8 cellular contexts compared by ENCODE assay signal in the genomic region with DNA sequence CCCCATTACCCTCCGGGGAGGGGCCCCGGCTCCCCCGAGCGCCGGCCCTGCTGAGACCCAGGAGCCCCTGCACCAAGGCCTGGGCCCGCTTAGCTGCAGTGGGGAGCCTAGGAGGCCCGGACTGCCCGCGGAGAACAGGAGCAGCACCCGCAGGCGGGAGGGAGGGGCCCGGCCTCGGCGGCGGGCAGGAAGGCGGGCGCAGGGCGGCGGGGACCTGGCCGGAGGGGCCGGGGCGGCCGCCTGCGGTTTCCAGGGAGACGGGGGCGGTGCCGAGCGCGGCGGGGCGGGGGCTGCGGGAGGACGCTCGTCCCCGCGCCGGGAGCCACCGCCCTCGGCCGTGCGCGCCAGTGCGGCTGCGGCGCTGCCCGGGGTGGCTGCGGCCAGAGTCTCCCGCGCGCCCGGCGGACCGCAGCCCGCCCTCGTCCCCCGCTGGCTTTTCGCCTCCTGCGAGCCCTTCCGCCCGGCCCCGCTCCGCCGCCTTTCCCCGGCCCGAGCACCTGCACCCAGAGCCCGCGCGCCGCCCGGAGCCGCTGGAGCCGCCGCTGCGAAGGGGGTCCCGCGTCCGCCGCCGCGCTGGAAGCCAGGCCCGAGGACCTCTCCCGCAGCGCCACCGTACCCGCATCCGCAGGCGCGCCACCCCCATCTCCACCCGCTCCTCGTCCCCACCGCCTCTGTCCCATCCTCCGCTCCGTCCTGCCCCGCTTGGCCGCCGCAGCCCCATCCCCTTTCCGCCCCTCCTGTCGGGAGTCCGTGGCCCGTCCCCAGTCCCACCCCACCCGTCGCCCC. TPM values are rescaled to one million over a fixed set of nuclear protein-coding genes. Genes with fewer than 3 reads are reported as not detected.
DNase-seq lines count a peak whose midpoint lies in the region; ATAC-seq and TF ChIP-seq lines count a peak whose summit lies in the region.

No MANE protein-coding gene starts in this region.

- H3K4me2 ChIP-seq in trophoblast cell (ENCODE audit: low read length) = peak overlapping the region; percentile 83

- H3K9me3 Mint-ChIP-seq in CD8-positive, alpha-beta memory T cell = no peaks in the 10 kb centered on the region

- no peaks in the 10 kb centered on the region for H3K36me3 ChIP-seq in CD8-positive, alpha-beta memory T cell (ENCODE audit: insufficient read depth, low read length)
- H3K36me3 ChIP-seq in right atrium auricular region (peaks cover 4% of the 10 kb centered on the region), trophoblast cell (ENCODE audit: control insufficient read depth in 1 of 2, insufficient read depth in 2 of 2, low read length in 2 of 2) (no peaks in the 10 kb centered on the region)

- H4K8ac ChIP-seq in trophoblast cell (ENCODE audit: low read depth, low read length) = peak overlapping the region; percentile 63

- H3K36me3 Mint-ChIP-seq in CD8-positive, alpha-beta memory T cell = no peaks in the 10 kb centered on the region

- H3K27ac Mint-ChIP-seq in CD8-positive, alpha-beta memory T cell = no peak overlapping the region

- H3K4me3 Mint-ChIP-seq in CD8-positive, alpha-beta memory T cell = peak overlapping the region; percentile 24 to 89 (median 36)

- H3K4me1 ChIP-seq in CD8-positive, alpha-beta memory T cell (ENCODE audit: insufficient read depth, low read length) = no peaks in the 10 kb centered on the region
- H3K4me1 ChIP-seq in right atrium auricular region (peaks cover 0 to 64% of the 10 kb centered on the region in 2 donors), trophoblast cell (ENCODE audit: control insufficient read depth in 1 of 2, insufficient read depth in 2 of 2, low read length in 2 of 2) (peaks cover 34 to 52% of the 10 kb centered on the region in 2 experiments)

- no peak overlapping the region for H2BK12ac ChIP-seq in trophoblast cell (ENCODE audit: low read length)

- peak overlapping the region; percentile 93 for H4K91ac ChIP-seq in trophoblast cell (ENCODE audit: low read depth, low read length)

- H3K27me3 ChIP-seq in CD8-positive, alpha-beta memory T cell (ENCODE audit: insufficient read depth, low read length, poor library complexity, severe bottlenecking) = peaks cover 40% of the 10 kb centered on the region
- no peaks in the 10 kb centered on the region for H3K27me3 ChIP-seq in right atrium auricular region
- no peaks in the 10 kb centered on the region for H3K27me3 ChIP-seq in trophoblast cell (ENCODE audit: insufficient read depth, low read length)

- H3K9me3 ChIP-seq in CD8-positive, alpha-beta memory T cell (ENCODE audit: low read length) = no peaks in the 10 kb centered on the region
- H3K9me3 ChIP-seq in right atrium auricular region = no peaks in the 10 kb centered on the region
- no peaks in the 10 kb centered on the region for H3K9me3 ChIP-seq in trophoblast cell (ENCODE audit: insufficient read depth, low read depth, low read length)

- peak overlapping the region; percentile 59 for H4K12ac ChIP-seq in trophoblast cell (ENCODE audit: low read depth, low read length)

- peak in 1 of 5 donors; percentile 45 for DNase-seq in CD8-positive, alpha-beta memory T cell
- DNase-seq in M059J (ENCODE audit: low read depth) (peak; percentile 49), anterior cingulate cortex (lab: John Stamatoyannopoulos, UW) (peak in 47 of 58 donors; percentile 14 to 84 (median 60)), right atrium auricular region (ENCODE audit: low spot score) (no peak), trophoblast cell (peak; percentile 75 to 87)
- no peak for DNase-seq in activated CD4-positive, alpha-beta T cell treated with anti-CD3 and anti-CD28 coated beads, Interleukin-2, amount 50 U/mL, for 1 hour

- H3K4me1 Mint-ChIP-seq in CD8-positive, alpha-beta memory T cell = peaks cover 7 to 20% (median 9%) of the 10 kb centered on the region in 3 donors

- H3K18ac ChIP-seq in trophoblast cell (ENCODE audit: low read length) = peak overlapping the region; percentile 66

- peaks cover 44% of the 10 kb centered on the region for H3K79me1 ChIP-seq in trophoblast cell (ENCODE audit: low read length)

- peak overlapping the region; percentile 53 for H2BK5ac ChIP-seq in trophoblast cell (ENCODE audit: low read depth, low read length, poor library complexity)

- H3K9ac ChIP-seq in trophoblast cell (ENCODE audit: low read length) = peak overlapping the region; percentile 26

- H3K27me3 Mint-ChIP-seq in CD8-positive, alpha-beta memory T cell = peaks cover 27 to 59% of the 10 kb centered on the region in 2 donors

- no peak for TF ChIP-seq CTCF in right atrium auricular region (IDR thresholded peaks at IDR 0.05)

- H3K27ac ChIP-seq in CD8-positive, alpha-beta memory T cell (ENCODE audit: low read depth, low read length) = no peak overlapping the region
- H3K27ac ChIP-seq in right atrium auricular region (no peak overlapping the region), trophoblast cell (ENCODE audit: low read depth, low read length) (peak overlapping the region; percentile 80)

- no peak for ATAC-seq in HG02588 (IDR thresholded peaks at IDR 0.05; ENCODE audit: unreplicated experiment)
- ATAC-seq in GM21737 (IDR thresholded peaks at IDR 0.05; ENCODE audit: unreplicated experiment) = no peak

- CTCF ChIA-PET in CD8-positive, alpha-beta memory T cell (lab: Charles Lee) = interaction anchor here (0.6 kb wide), 1 partner anchor 199 kb away, joined by 3 read pairs; no protein-coding TSS in a partner anchor

- H3K4ac ChIP-seq in trophoblast cell (ENCODE audit: low read depth, low read length) = peak overlapping the region; percentile 68

- H3K23ac ChIP-seq in trophoblast cell (ENCODE audit: low read length) = no peak overlapping the region

- POLR2A ChIA-PET in CD8-positive, alpha-beta memory T cell (lab: Charles Lee) = no interaction called here

- no CpG with 5 or more reads among the region's 102 CpGs for WGBS in trophoblast cell (ENCODE audit: extremely low coverage, insufficient coverage, insufficient read length)

- peak overlapping the region; percentile 81 for H3K14ac ChIP-seq in trophoblast cell (ENCODE audit: low read length)

- H2BK120ac ChIP-seq in trophoblast cell (ENCODE audit: insufficient read depth, low read length, poor library complexity) = peak overlapping the region; percentile 26

- H2AFZ ChIP-seq in trophoblast cell (ENCODE audit: insufficient read depth, low read length, poor library complexity) = no peak overlapping the region

- no peak overlapping the region for H2AK5ac ChIP-seq in trophoblast cell (ENCODE audit: low read length)

- no peak overlapping the region for H3K4me3 ChIP-seq in CD8-positive, alpha-beta memory T cell (ENCODE audit: low read length)
- H3K4me3 ChIP-seq in right atrium auricular region (peak overlapping the region; percentile 42 to 69), trophoblast cell (ENCODE audit: low read depth, low read length) (peak overlapping the region; percentile 84)

- peaks cover 23% of the 10 kb centered on the region for H3K79me2 ChIP-seq in trophoblast cell (ENCODE audit: control insufficient read depth, insufficient read depth, low read length, poor library complexity)

RNA-seq across cellular contexts. Expression of a gene that starts 17.2 kb away (rescaled TPM):
- total RNA-seq in CD8-positive, alpha-beta memory T cell = 1 to 10 TPM; 1.9 to 2.4 TPM
- 0.17 TPM for polyA plus RNA-seq in CD8-positive, alpha-beta memory T cell
- total RNA-seq in M059J (2014; rRNA removed; shearing (Covaris generic)) = 12.6 and 26.9 TPM in 2 replicates
- total RNA-seq in right atrium auricular region = 100 to 1,000 TPM in 1 of 2 donors, 10 to 100 TPM in 1; 77.4 to 103 TPM
- 114 and 122 TPM in 2 replicates for polyA plus RNA-seq in trophoblast cell (2013)

Comparison
In these comparisons a context has a peak if more than half of its experiments do, and no peak if none do; other contexts are left out.
1. DNase-seq: peak in M059J (single experiment), anterior cingulate cortex (47 of 58) and trophoblast cell (2 of 2); none in right atrium auricular region (single experiment) and activated CD4-positive, alpha-beta T cell treated with anti-CD3 and anti-CD28 coated beads, Interleukin-2, amount 50 U/mL, for 1 hour (single experiment).